In genomic region chr1:9510130-9510529, GRCh38 we compare ENCODE assay signal across 19 cellular contexts. TPM values are rescaled to one million over a fixed set of nuclear protein-coding genes. Genes with fewer than 3 reads are reported as not detected.
DNase-seq lines count a peak whose midpoint lies in the region; ATAC-seq, FAIRE-seq and TF ChIP-seq lines count a peak whose summit lies in the region.
"Had no signal": no experiment of that assay in that cellular context is flagged by ENCODE, and none has a peak within 500 bp of the region (broad histone marks: within the 10 kb centered on the region; RNA-seq: fewer than 3 reads in every experiment).

No MANE protein-coding gene starts in this region.

- TF ChIP-seq RAD21 in K562 (CRISPR knock-in tag; conservative IDR thresholded peaks at IDR 0.05 in 1 of 2, IDR thresholded peaks at IDR 0.05 in 1 of 2): no peak

- peak; percentile 3 for DNase-seq in MV-4-11 (lab: John Stamatoyannopoulos, UW)
- DNase-seq in RPMI8226: peak; percentile 77
- no peak for DNase-seq in K562 (ENCODE audit: extremely low read depth in 1 of 4, low spot score in 3 of 4)
- no peak for DNase-seq in NCI-H446 treated with DMSO at 0.1 percent for 48 hours (lab: John Stamatoyannopoulos, UW)
- no peak for DNase-seq in cardiac septum (ENCODE audit: low spot score)
- DNase-seq: C1 segment of cervical spinal cord; Caco-2; CD4-positive, CD25-positive, alpha-beta regulatory T cell; CD8-positive, alpha-beta T cell; DMS153; DND-41; GOT3; H9 had no signal

- no peak for TF ChIP-seq POLR2A in K562 (conservative IDR thresholded peaks at IDR 0.05)

- H3K9ac ChIP-seq in K562 (ENCODE audit: insufficient read depth in 1 of 2, low read depth in 2 of 2, low read length in 2 of 2): no peak overlapping the region

- intact Hi-C loops in K562 (cut with micrococcal nuclease): no loop called here
- intact Hi-C loops in cardiac septum (cut with DNase I): no loop called here

- H3K9me3 ChIP-seq in K562 (replicated peaks; ENCODE audit: control insufficient read depth, insufficient read depth, low read depth, low read length): no peaks in the 10 kb centered on the region
- H3K9me3 ChIP-seq: Caco-2 had no signal

- peaks cover 37 to 52% of the 10 kb centered on the region in 2 experiments for H3K27me3 ChIP-seq in K562 (ENCODE audit: control insufficient read depth in 2 of 2, insufficient read depth in 2 of 2, low read length in 2 of 2)

- H3K4me2 ChIP-seq in K562 (ENCODE audit: insufficient read depth, low read length): no peak overlapping the region

- no peak overlapping the region for H2AFZ ChIP-seq in K562 (ENCODE audit: low read depth, low read length)

- ATAC-seq in K562 (no peak), HG02973 (IDR thresholded peaks at IDR 0.05; ENCODE audit: unreplicated experiment) (no peak), GM19035 (IDR thresholded peaks at IDR 0.05; ENCODE audit: unreplicated experiment) (no peak)
- ATAC-seq: CD8-positive, alpha-beta T cell; HCT116 had no signal

- in situ Hi-C loops in K562 (cut with MboI): no loop called here

- no peak for TF ChIP-seq CTCF in K562 (IDR thresholded peaks at IDR 0.05 in 2 of 3, conservative IDR thresholded peaks at IDR 0.05 in 1 of 3; ENCODE audit: insufficient read depth in 2 of 3, low read depth in 1 of 3, low read length in 3 of 3)

- CTCF ChIA-PET in K562 (lab: Yijun Ruan, JAX; ENCODE audit: low intra/inter-chr PET ratio): no interaction called here

- FAIRE-seq in K562 (lab: Jason Lieb, UNC): no peak
- FAIRE-seq: G401.6, GM12892, GM19239 had no signal

- H3K27ac ChIP-seq in K562 (ENCODE audit: extremely low read depth, low read depth, low read length): no peak overlapping the region

- POLR2A ChIA-PET in K562 (lab: Yijun Ruan, JAX): interaction anchor here (0.8 kb wide), 1 partner anchor 29 kb away, joined by 3 read pairs; the partner anchor contains the start of gene SLC25A33

- no peaks in the 10 kb centered on the region for H3K79me2 ChIP-seq in K562 (ENCODE audit: control insufficient read depth, insufficient read depth, low read length)

- BruUV-seq in K562 (replicated peaks; lab: Mats Ljungman, UMichigan): no TSS peak

- H3K9me1 ChIP-seq in K562 (ENCODE audit: control insufficient read depth, insufficient read depth, low read length): no peaks in the 10 kb centered on the region

- H4K20me1 ChIP-seq in K562 (replicated peaks; ENCODE audit: control insufficient read depth, insufficient read depth, low read length): no peaks in the 10 kb centered on the region; the same call in 1 of the 2 replicates

- peaks cover 0 to 2% of the 10 kb centered on the region in 2 experiments; a peak in 2 of 5 replicates for H3K4me1 ChIP-seq in K562 (replicated peaks in 1 of 2; ENCODE audit: control insufficient read depth in 2 of 2, insufficient read depth in 2 of 2, low read length in 2 of 2)
- H3K4me1 ChIP-seq: Caco-2 had no signal

- H3K4me3 ChIP-seq in K562: no peak overlapping the region

- no peak for TF ChIP-seq EP300 in K562 (IDR thresholded peaks at IDR 0.05; ENCODE audit: low read length)

- H3K36me3 ChIP-seq in K562 (ENCODE audit: control insufficient read depth, insufficient read depth, low read length): no peaks in the 10 kb centered on the region

- WGBS in K562 (ENCODE audit: insufficient coverage, low coverage, missing lambda C conversion rate): 13% methylated on average over 6 of the region's 6 CpGs

TF ChIP-seq in K562, 482 proteins besides CTCF, POLR2A, EP300 and RAD21:
- no peak for TF ChIP-seq TAF1 (IDR thresholded peaks at IDR 0.05; ENCODE audit: control insufficient read depth, extremely low read depth, insufficient read depth, low read length, severe bottlenecking)
- TF ChIP-seq SPI1 (IDR thresholded peaks at IDR 0.05; ENCODE audit: borderline replicate concordance, low read depth, low read length): peak; percentile 77

RNA-seq across cellular contexts. Expression of gene SLC25A33, which starts 29.1 kb away (rescaled TPM):
- total RNA-seq in K562 (2011; cell fraction: chromatin; rRNA removed; ENCODE audit: low replicate concordance): 13.1 and 13.7 TPM in 2 replicates
- 11.7 and 12.3 TPM in 2 replicates for total RNA-seq in K562 (2011; cell fraction: nucleolus; rRNA removed)
- 13.1 and 21.5 TPM in 2 replicates for total RNA-seq in K562 (2011; cell fraction: nucleoplasm; rRNA removed)
- total RNA-seq in K562 (2014; rRNA removed): 22.7 and 23.5 TPM in 2 replicates
- 23.5 and 24.2 TPM in 2 replicates for total RNA-seq in K562 (2014; rRNA removed; fragmentation: Illumina TruSeq; extraction: Trizol)
- total RNA-seq in K562 (2015; rRNA removed; fragmentation: Illumina TruSeq; extraction: Trizol): 17.6 and 19.2 TPM in 2 replicates
- 20.7 and 20.9 TPM in 2 replicates for total RNA-seq in K562 (2021)
- polyA plus RNA-seq in K562 (2011; rRNA removed): 11.9 and 14.9 TPM in 2 replicates
- polyA plus RNA-seq in K562 (2011; cell fraction: cytosol; rRNA removed): 10.0 and 13.1 TPM in 2 replicates
- 6.2 and 7.7 TPM in 2 replicates for polyA plus RNA-seq in K562 (2011; cell fraction: nucleus; rRNA removed)
- polyA plus RNA-seq in K562 (2012): 10.1 and 13.7 TPM in 2 replicates
- polyA plus RNA-seq in K562 (2014; fragmentation: Illumina TruSeq; extraction: Trizol): 15.3 and 16.5 TPM in 2 replicates
- polyA plus RNA-seq in K562 (2014; fragmentation: Nextera tagmentation; extraction: Ambion mirVana): 1 to 10 TPM; 3.2 to 6.4 TPM
- 17.5 and 21.6 TPM in 2 replicates for polyA plus RNA-seq in K562 (2014; rRNA removed)
- 11.2 and 12.4 TPM in 2 replicates for polyA minus RNA-seq in K562 (2011; rRNA and poly(A)+ RNA removed)
- 8.6 and 9.5 TPM in 2 replicates for polyA minus RNA-seq in K562 (2011; cell fraction: cytosol; rRNA and poly(A)+ RNA removed)
- polyA minus RNA-seq in K562 (2011; cell fraction: nucleus; rRNA and poly(A)+ RNA removed): 4.7 and 5.8 TPM in 2 replicates
- 4.0 TPM for total RNA-seq in cardiac septum

Comparison
In these comparisons a context has a peak if more than half of its experiments do, and no peak if none do; other contexts are left out.
1. DNase-seq: peak in MV-4-11 (single experiment) and RPMI8226 (single experiment); none in K562 (0 of 4), NCI-H446 treated with DMSO at 0.1 percent for 48 hours (single experiment) and cardiac septum (single experiment).